In genomic region chr13:21040120-21040834, GRCh38 we compare ENCODE assay signal across 1 cellular context.
TF ChIP-seq lines count a peak whose summit lies in the region.

No MANE protein-coding gene starts in this region.

TF ChIP-seq in SK-N-SH, 30 proteins besides CTCF, POLR2A, EP300 and RAD21:
- TF ChIP-seq NFIC (IDR thresholded peaks at IDR 0.05; ENCODE audit: borderline replicate concordance) (no peak), ELF1 (IDR thresholded peaks at IDR 0.05) (no peak), PBX3 (IDR thresholded peaks at IDR 0.05) (no peak), GABPA (IDR thresholded peaks at IDR 0.05; ENCODE audit: low read depth) (no peak), CHD2 (IDR thresholded peaks at IDR 0.05; ENCODE audit: low read length, partially characterized antibody) (no peak), MEF2A (IDR thresholded peaks at IDR 0.05; ENCODE audit: borderline replicate concordance, low read depth) (no peak)
- TF ChIP-seq, protein P1, sequence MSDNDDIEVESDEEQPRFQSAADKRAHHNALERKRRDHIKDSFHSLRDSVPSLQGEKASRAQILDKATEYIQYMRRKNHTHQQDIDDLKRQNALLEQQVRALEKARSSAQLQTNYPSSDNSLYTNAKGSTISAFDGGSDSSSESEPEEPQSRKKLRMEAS (IDR thresholded peaks at IDR 0.05; ENCODE audit: low read depth): no peak
